In genomic region chr19:38778733-38779132, GRCh38 we compare ENCODE assay signal across 40 cellular contexts. TPM values are rescaled to one million over a fixed set of nuclear protein-coding genes. Genes with fewer than 3 reads are reported as not detected.
"Had no signal": no experiment of that assay in that cellular context is flagged by ENCODE, and none has a peak within 500 bp of the region (broad histone marks: within the 10 kb centered on the region; RNA-seq: fewer than 3 reads in every experiment).

No MANE protein-coding gene starts in this region.

- H3K4me2 ChIP-seq: hepatocyte had no signal

- H3K4me1 ChIP-seq: gastroesophageal sphincter, upper lobe of left lung had no signal

- H3K9me3 ChIP-seq: gastroesophageal sphincter, mucosa of descending colon, ovary, upper lobe of left lung, vagina had no signal

- H3K36me3 ChIP-seq: brain microvascular endothelial cell, gastroesophageal sphincter, ovary, upper lobe of left lung, vagina, WERI-Rb-1 had no signal

- H3K27ac ChIP-seq: brain microvascular endothelial cell, coronary artery, dorsolateral prefrontal cortex, gastroesophageal sphincter, hepatocyte, ovary, skin epidermis, upper lobe of left lung, vagina, WERI-Rb-1 had no signal

- H3K27me3 ChIP-seq: dorsolateral prefrontal cortex, hepatocyte, ovary, upper lobe of left lung, vagina had no signal

- H3K4me3 ChIP-seq: coronary artery, dorsolateral prefrontal cortex, gastroesophageal sphincter, hepatocyte, mucosa of descending colon, ovary, skin epidermis, upper lobe of left lung, vagina had no signal

- H2AFZ ChIP-seq: hepatocyte had no signal

- H3K79me2 ChIP-seq: hepatocyte had no signal

- DNase-seq: activated CD4-positive, alpha-beta T cell treated with anti-CD3 and anti-CD28 coated beads for 48 hours; activated CD4-positive, alpha-beta T cell treated with anti-CD3 and anti-CD28 coated beads, Interleukin-2, amount 50 U/mL, for 48 hours; activated CD8-positive, alpha-beta memory T cell treated with anti-CD3 and anti-CD28 coated beads for 24 hours; activated effector memory CD4-positive, alpha-beta T cell treated with anti-CD3 and anti-CD28 coated beads, Interleukin-2, amount 50 U/mL, for 16 hours; activated naive CD4-positive, alpha-beta T cell treated with anti-CD3 and anti-CD28 coated beads for 36 hours; amniotic stem cell; brain microvascular endothelial cell; effector memory CD4-positive, alpha-beta T cell; left cardiac atrium; left ventricle myocardium superior; mucosa of descending colon; ovary; retina; stimulated activated CD4-positive, alpha-beta T cell treated with anti-CD3 and anti-CD28 coated beads, Interleukin-4, amount 100 ng/mL, for 24 hours; T-helper 17 cell; T1000; upper lobe of left lung; WERI-Rb-1 had no signal

- FAIRE-seq: astrocyte, keratinocyte had no signal

- ATAC-seq: activated CD4-positive, CD25-positive, alpha-beta regulatory T cell treated with anti-CD3 and anti-CD28 coated beads, Interleukin-2, amount 50 U/mL, for 24 hours; gastroesophageal sphincter; left cardiac atrium; left ventricle myocardium superior; mucosa of descending colon; natural killer cell treated with Interleukin-12 subunit alpha and Interleukin-12 subunit beta and Interleukin-15 and Interleukin-18, amount 100 ng/mL, for 72 hours; sciatic nerve; stimulated activated effector memory CD8-positive, alpha-beta T cell treated with anti-CD3 and anti-CD28 coated beads, Interleukin-12 subunit alpha, Interleukin-12 subunit beta, amount 100 ng/mL, for 72 hours; T-helper 17 cell had no signal

RNA-seq across cellular contexts. Expression of gene LGALS7, which starts 5.4 kb away (rescaled TPM):
- total RNA-seq: activated naive CD4-positive, alpha-beta T cell treated with anti-CD3 and anti-CD28 coated beads for 36 hours; activated T-helper 1 cell treated with anti-CD3 and anti-CD28 coated beads, Interleukin-12 subunit alpha, Interleukin-12 subunit beta, Interleukin-2, Interleukin-4 antibody, amounts not matched to agents 30 ng/mL and 10 ng/mL and 1 ng/mL, durations not matched to agents 14 hours and 24 hours and 36 hours; astrocyte; cardiac septum; cerebellum; fibroblast of lung; fibroblast of villous mesenchyme; hepatocyte; left cardiac atrium; left ventricle myocardium superior; lung microvascular endothelial cell; mesenteric fat pad; mucosa of descending colon; myocyte; natural killer cell treated with Interleukin-12 subunit alpha and Interleukin-12 subunit beta and Interleukin-15 and Interleukin-18, amount 100 ng/mL, for 72 hours; progenitor cell of endocrine pancreas; sciatic nerve; subcutaneous adipose tissue; T-helper 17 cell; upper lobe of left lung had no signal
- polyA plus RNA-seq: fibroblast of lung had no signal

RNA-seq across cellular contexts. Expression of gene LGALS7B, which starts 10.3 kb away (rescaled TPM):
- total RNA-seq: activated naive CD4-positive, alpha-beta T cell treated with anti-CD3 and anti-CD28 coated beads for 36 hours; activated T-helper 1 cell treated with anti-CD3 and anti-CD28 coated beads, Interleukin-12 subunit alpha, Interleukin-12 subunit beta, Interleukin-2, Interleukin-4 antibody, amounts not matched to agents 30 ng/mL and 10 ng/mL and 1 ng/mL, durations not matched to agents 14 hours and 24 hours and 36 hours; astrocyte; cardiac septum; cerebellum; dorsolateral prefrontal cortex; fibroblast of lung; fibroblast of villous mesenchyme; hepatocyte; left cardiac atrium; left ventricle myocardium superior; lung microvascular endothelial cell; mesenteric fat pad; mucosa of descending colon; myocyte; natural killer cell treated with Interleukin-12 subunit alpha and Interleukin-12 subunit beta and Interleukin-15 and Interleukin-18, amount 100 ng/mL, for 72 hours; ovary; progenitor cell of endocrine pancreas; sciatic nerve; subcutaneous adipose tissue; T-helper 17 cell had no signal
- polyA plus RNA-seq: hepatocyte, ovary had no signal

RNA-seq across cellular contexts. Expression of gene LGALS4, which starts 34.0 kb away (rescaled TPM):
- total RNA-seq: activated naive CD4-positive, alpha-beta T cell treated with anti-CD3 and anti-CD28 coated beads for 36 hours; fibroblast of lung; lung microvascular endothelial cell; myocyte; vagina had no signal
- polyA plus RNA-seq: fibroblast of lung had no signal

RNA-seq across cellular contexts. Expression of gene CAPN12, which starts 34.5 kb away (rescaled TPM):
- total RNA-seq: left ventricle myocardium superior, myocyte had no signal
